Comparison of ENCODE assay signal across 23 cellular contexts in the genomic region with DNA sequence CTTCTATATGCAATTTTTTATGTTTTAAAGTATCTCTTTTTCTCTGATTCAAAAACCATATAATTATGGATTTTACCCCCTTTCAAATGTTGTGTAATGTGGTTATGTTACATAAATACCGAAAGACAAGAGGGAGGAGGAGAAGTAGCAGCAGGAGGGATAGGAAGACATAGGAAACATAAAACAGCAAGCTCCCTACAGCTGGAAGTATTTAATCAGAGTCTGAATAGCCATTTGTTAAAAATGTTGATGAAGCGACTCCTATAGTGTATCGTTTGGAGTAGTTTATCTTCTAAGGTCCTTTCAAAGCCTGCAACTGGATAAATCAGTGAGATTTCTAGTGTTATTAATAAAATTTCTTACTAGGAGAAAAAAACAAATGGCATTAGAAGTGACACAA.
"Had no signal": no experiment of that assay in that cellular context is flagged by ENCODE, and none has a peak within 500 bp of the region (broad histone marks: within the 10 kb centered on the region; RNA-seq: fewer than 3 reads in every experiment).

No MANE protein-coding gene starts in this region.

- H3K4me1 Mint-ChIP-seq: naive thymus-derived CD4-positive, alpha-beta T cell; stimulated activated memory B cell treated with anti-CD40 and anti-IgM and Interleukin-4, amounts not matched to agents 10 μg/mL and 1 μg/mL and 100 μg/mL, for 72 hours; stimulated activated naive CD8-positive, alpha-beta T cell treated with anti-CD3 and anti-CD28 coated beads, Interleukin-15, amount 100 ng/mL, for 72 hours had no signal

- H3K4me3 Mint-ChIP-seq: naive thymus-derived CD4-positive, alpha-beta T cell; natural killer cell treated with Interleukin-12 subunit alpha and Interleukin-12 subunit beta and Interleukin-15 and Interleukin-18, amount 100 ng/mL, for 72 hours; stimulated activated memory B cell treated with anti-CD40 and anti-IgM and Interleukin-4, amounts not matched to agents 10 μg/mL and 1 μg/mL and 100 μg/mL, for 72 hours; stimulated activated naive CD8-positive, alpha-beta T cell treated with anti-CD3 and anti-CD28 coated beads, Interleukin-15, amount 100 ng/mL, for 72 hours; type B pancreatic cell had no signal

- H3K9me3 ChIP-seq: left ventricle myocardium inferior, mucosa of descending colon, ovary, right atrium auricular region, right lobe of liver, tibial nerve, uterus had no signal

- H3K36me3 Mint-ChIP-seq: natural killer cell treated with Interleukin-12 subunit alpha and Interleukin-12 subunit beta and Interleukin-15 and Interleukin-18, amount 100 ng/mL, for 72 hours; stimulated activated memory B cell treated with anti-CD40 and anti-IgM and Interleukin-4, amounts not matched to agents 10 μg/mL and 1 μg/mL and 100 μg/mL, for 72 hours; type B pancreatic cell had no signal

- H3K27me3 Mint-ChIP-seq: naive thymus-derived CD4-positive, alpha-beta T cell; natural killer cell treated with Interleukin-12 subunit alpha and Interleukin-12 subunit beta and Interleukin-15 and Interleukin-18, amount 100 ng/mL, for 72 hours; progenitor cell of endocrine pancreas; stimulated activated memory B cell treated with anti-CD40 and anti-IgM and Interleukin-4, amounts not matched to agents 10 μg/mL and 1 μg/mL and 100 μg/mL, for 72 hours; stimulated activated naive CD8-positive, alpha-beta T cell treated with anti-CD3 and anti-CD28 coated beads, Interleukin-15, amount 100 ng/mL, for 72 hours; type B pancreatic cell had no signal

- H3K27me3 ChIP-seq: ovary, right atrium auricular region, right lobe of liver, tibial nerve, uterus had no signal

- DNase-seq: islet precursor cell; left ventricle myocardium inferior; midbrain; mucosa of descending colon; naive thymus-derived CD4-positive, alpha-beta T cell; ovary; right lobe of liver; stimulated activated CD4-positive, alpha-beta T cell treated with anti-CD3 and anti-CD28 coated beads, Interleukin-1b, Interleukin-23, amount 100 ng/mL, for 48 hours; stimulated activated CD4-positive, alpha-beta T cell treated with anti-CD3 and anti-CD28 coated beads, Interleukin-2, amount 100 ng/mL, for 48 hours; stimulated activated CD4-positive, alpha-beta T cell treated with anti-CD3 and anti-CD28 coated beads, Interleukin-4, amount 100 ng/mL, for 4 hours; stimulated activated CD8-positive, alpha-beta memory T cell treated with anti-CD3 and anti-CD28 coated beads, Interleukin-4, amount 100 ng/mL, for 48 hours; stimulated activated naive CD4-positive, alpha-beta T cell treated with Interleukin-2 at 50 U/mL for 16 hours; stimulated activated naive CD8-positive, alpha-beta T cell treated with anti-CD3 and anti-CD28 coated beads, Interleukin-15, amount 100 ng/mL, for 72 hours; substantia nigra; uterus had no signal

- H3K9me3 Mint-ChIP-seq: stimulated activated memory B cell treated with anti-CD40 and anti-IgM and Interleukin-4, amounts not matched to agents 10 μg/mL and 1 μg/mL and 100 μg/mL, for 72 hours; type B pancreatic cell had no signal

- H3K27ac ChIP-seq: left ventricle myocardium inferior, ovary, right atrium auricular region, right lobe of liver, tibial nerve, uterus had no signal

- H3K36me3 ChIP-seq: left ventricle myocardium inferior, ovary, right atrium auricular region, right lobe of liver, tibial nerve, uterus had no signal

- H3K27ac Mint-ChIP-seq: naive thymus-derived CD4-positive, alpha-beta T cell; natural killer cell treated with Interleukin-12 subunit alpha and Interleukin-12 subunit beta and Interleukin-15 and Interleukin-18, amount 100 ng/mL, for 72 hours; progenitor cell of endocrine pancreas; stimulated activated memory B cell treated with anti-CD40 and anti-IgM and Interleukin-4, amounts not matched to agents 10 μg/mL and 1 μg/mL and 100 μg/mL, for 72 hours; stimulated activated naive CD8-positive, alpha-beta T cell treated with anti-CD3 and anti-CD28 coated beads, Interleukin-15, amount 100 ng/mL, for 72 hours; type B pancreatic cell had no signal

- H3K4me3 ChIP-seq: left ventricle myocardium inferior, lung, mucosa of descending colon, ovary, right atrium auricular region, right lobe of liver, smooth muscle cell, tibial nerve, uterus had no signal

- H3K4me2 ChIP-seq: smooth muscle cell had no signal

- H3K4me1 ChIP-seq: left ventricle myocardium inferior, right atrium auricular region, right lobe of liver, tibial nerve, uterus had no signal

- ATAC-seq: mucosa of descending colon; naive thymus-derived CD4-positive, alpha-beta T cell; natural killer cell treated with Interleukin-12 subunit alpha and Interleukin-12 subunit beta and Interleukin-15 and Interleukin-18, amount 100 ng/mL, for 72 hours; right lobe of liver; stimulated activated memory B cell treated with anti-CD40 and anti-IgM and Interleukin-4, amounts not matched to agents 10 μg/mL and 1 μg/mL and 100 μg/mL, for 72 hours; stimulated activated naive CD8-positive, alpha-beta T cell treated with anti-CD3 and anti-CD28 coated beads, Interleukin-15, amount 100 ng/mL, for 72 hours had no signal
